ENCODE assay signal across 17 cellular contexts in the genomic region with DNA sequence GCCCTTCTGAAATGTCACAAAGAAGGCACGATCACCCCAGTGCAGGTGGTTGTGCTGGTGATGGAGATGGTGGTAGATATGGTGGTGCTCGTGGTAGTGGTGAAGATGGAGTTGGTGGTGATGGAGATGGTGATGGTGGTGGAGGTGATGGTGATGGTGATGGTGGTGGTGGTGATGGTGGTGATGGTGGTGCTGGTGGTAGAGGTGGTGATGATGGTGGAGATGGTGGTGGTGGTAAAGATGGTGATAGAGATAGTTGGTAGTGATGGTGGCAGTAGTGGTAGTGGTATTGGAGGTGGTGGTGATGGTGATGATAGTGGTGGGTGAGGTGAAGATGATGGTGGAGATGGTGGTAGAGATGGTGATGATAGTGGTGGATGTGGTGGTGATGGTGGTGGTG.
DNase-seq lines count a peak whose midpoint lies in the region; ATAC-seq and TF ChIP-seq lines count a peak whose summit lies in the region.
"Had no signal": no experiment of that assay in that cellular context is flagged by ENCODE, and none has a peak within 500 bp of the region (broad histone marks: within the 10 kb centered on the region; RNA-seq: fewer than 3 reads in every experiment).

No MANE protein-coding gene starts in this region.

- no peaks in the 10 kb centered on the region for H3K4me1 ChIP-seq in colonic mucosa
- H3K4me1 ChIP-seq: BLaER1 had no signal

- H3K4me3 Mint-ChIP-seq in activated naive CD8-positive, alpha-beta T cell treated with anti-CD3 and anti-CD28 coated beads, Interleukin-2, amount 10 ng/mL, durations not matched to agents 7 days and 5 days: no peak overlapping the region
- H3K4me3 Mint-ChIP-seq in activated naive CD8-positive, alpha-beta T cell treated with anti-CD3 and anti-CD28 coated beads for 36 hours: no peak overlapping the region
- H3K4me3 Mint-ChIP-seq: CD8-positive, alpha-beta memory T cell had no signal

- TF ChIP-seq CTCF in dorsolateral prefrontal cortex (IDR thresholded peaks at IDR 0.05 in 54 of 56, conservative IDR thresholded peaks at IDR 0.05 in 2 of 56; ENCODE audit: low read depth in 1 of 56, partially characterized antibody in 56 of 56) (no peak), colonic mucosa (IDR thresholded peaks at IDR 0.05) (no peak)

- no peaks in the 10 kb centered on the region for H3K36me3 ChIP-seq in colonic mucosa
- H3K36me3 ChIP-seq: BLaER1 had no signal

- H3K27me3 ChIP-seq in dorsolateral prefrontal cortex: no peaks in the 10 kb centered on the region
- no peaks in the 10 kb centered on the region for H3K27me3 ChIP-seq in layer of hippocampus (ENCODE audit: control insufficient read depth, insufficient read depth, low read length)
- H3K27me3 ChIP-seq in colonic mucosa: no peaks in the 10 kb centered on the region
- H3K27me3 ChIP-seq: BLaER1 had no signal

- POLR2A ChIA-PET in activated naive CD8-positive, alpha-beta T cell treated with anti-CD3 and anti-CD28 coated beads, Interleukin-2, amount 10 ng/mL, durations not matched to agents 7 days and 5 days (lab: Charles Lee): no interaction called here

- no peaks in the 10 kb centered on the region for H3K9me3 ChIP-seq in colonic mucosa
- H3K9me3 ChIP-seq: BLaER1 had no signal

- H3K36me3 Mint-ChIP-seq in activated naive CD8-positive, alpha-beta T cell treated with anti-CD3 and anti-CD28 coated beads, Interleukin-2, amount 10 ng/mL, durations not matched to agents 7 days and 5 days: no peaks in the 10 kb centered on the region
- peaks cover 3% of the 10 kb centered on the region for H3K36me3 Mint-ChIP-seq in activated naive CD8-positive, alpha-beta T cell treated with anti-CD3 and anti-CD28 coated beads for 36 hours
- H3K36me3 Mint-ChIP-seq: CD8-positive, alpha-beta memory T cell had no signal

- H3K4me1 Mint-ChIP-seq in activated naive CD8-positive, alpha-beta T cell treated with anti-CD3 and anti-CD28 coated beads, Interleukin-2, amount 10 ng/mL, durations not matched to agents 7 days and 5 days: no peaks in the 10 kb centered on the region
- H3K4me1 Mint-ChIP-seq in activated naive CD8-positive, alpha-beta T cell treated with anti-CD3 and anti-CD28 coated beads for 36 hours: no peaks in the 10 kb centered on the region
- H3K4me1 Mint-ChIP-seq: CD8-positive, alpha-beta memory T cell had no signal

- peaks cover 13% of the 10 kb centered on the region for H3K9me3 Mint-ChIP-seq in activated naive CD8-positive, alpha-beta T cell treated with anti-CD3 and anti-CD28 coated beads, Interleukin-2, amount 10 ng/mL, durations not matched to agents 7 days and 5 days
- H3K9me3 Mint-ChIP-seq in activated naive CD8-positive, alpha-beta T cell treated with anti-CD3 and anti-CD28 coated beads for 36 hours: peaks cover 7% of the 10 kb centered on the region

- intact Hi-C loops in dorsolateral prefrontal cortex (cut with DNase I) (loop anchor here in 1 of 2 donors (2.0 to 10.0 kb wide), 3 partner anchors 33 to 206 kb away; no protein-coding TSS in a partner anchor), colonic mucosa (cut with DNase I) (no loop called here)

- DNase-seq in activated naive CD8-positive, alpha-beta T cell treated with anti-CD3 and anti-CD28 coated beads, Interleukin-2, amount 10 ng/mL, durations not matched to agents 7 days and 5 days: no peak
- DNase-seq in activated naive CD8-positive, alpha-beta T cell treated with anti-CD3 and anti-CD28 coated beads for 36 hours: no peak
- DNase-seq in dorsolateral prefrontal cortex: no peak
- DNase-seq in substantia nigra (lab: John Stamatoyannopoulos, UW): no peak
- DNase-seq in 8988T: no peak
- DNase-seq in colonic mucosa: no peak
- DNase-seq: AML-193; Caco-2; CD8-positive, alpha-beta memory T cell; GM23248; H7; IMR-90 had no signal

- no peak overlapping the region for H3K4me3 ChIP-seq in dorsolateral prefrontal cortex
- H3K4me3 ChIP-seq in colonic mucosa: no peak overlapping the region
- H3K4me3 ChIP-seq: BLaER1, GM12878, GM23248 had no signal

- peak overlapping the region; percentile 60 for H3K27ac Mint-ChIP-seq in activated naive CD8-positive, alpha-beta T cell treated with anti-CD3 and anti-CD28 coated beads, Interleukin-2, amount 10 ng/mL, durations not matched to agents 7 days and 5 days
- no peak overlapping the region for H3K27ac Mint-ChIP-seq in activated naive CD8-positive, alpha-beta T cell treated with anti-CD3 and anti-CD28 coated beads for 36 hours
- H3K27ac Mint-ChIP-seq: CD8-positive, alpha-beta memory T cell had no signal

- peak overlapping the region in 43 of 59 donors; percentile 69 to 99 (median 94) for H3K27ac ChIP-seq in dorsolateral prefrontal cortex
- peak overlapping the region; percentile 94 for H3K27ac ChIP-seq in layer of hippocampus (ENCODE audit: low read depth, low read length)
- peak overlapping the region; percentile 96 for H3K27ac ChIP-seq in substantia nigra (ENCODE audit: low read depth, low read length, poor library complexity, severe bottlenecking)
- no peak overlapping the region for H3K27ac ChIP-seq in colonic mucosa
- H3K27ac ChIP-seq: 22Rv1, BLaER1, GM23248 had no signal

- no peak for ATAC-seq in activated naive CD8-positive, alpha-beta T cell treated with anti-CD3 and anti-CD28 coated beads, Interleukin-2, amount 10 ng/mL, durations not matched to agents 7 days and 5 days (ENCODE audit: low read depth)
- no peak for ATAC-seq in GM19395 (IDR thresholded peaks at IDR 0.05; ENCODE audit: unreplicated experiment)
- ATAC-seq: GM12878 had no signal

- no peak overlapping the region for H3K9ac ChIP-seq in colonic mucosa (ENCODE audit: low read depth in 2 of 2, low read length in 2 of 2)
- H3K9ac ChIP-seq: BLaER1, GM23248 had no signal

- H3K27me3 Mint-ChIP-seq in activated naive CD8-positive, alpha-beta T cell treated with anti-CD3 and anti-CD28 coated beads, Interleukin-2, amount 10 ng/mL, durations not matched to agents 7 days and 5 days: no peaks in the 10 kb centered on the region
- H3K27me3 Mint-ChIP-seq in activated naive CD8-positive, alpha-beta T cell treated with anti-CD3 and anti-CD28 coated beads for 36 hours: no peaks in the 10 kb centered on the region
- H3K27me3 Mint-ChIP-seq: CD8-positive, alpha-beta memory T cell had no signal
